Comparison of ENCODE assay signal across 17 cellular contexts in genomic region chr11:124086447-124086846, GRCh38. TPM values are rescaled to one million over a fixed set of nuclear protein-coding genes. Genes with fewer than 3 reads are reported as not detected.
DNase-seq lines count a peak whose midpoint lies in the region; ATAC-seq, FAIRE-seq and TF ChIP-seq lines count a peak whose summit lies in the region.
"Had no signal": no experiment of that assay in that cellular context is flagged by ENCODE, and none has a peak within 500 bp of the region (broad histone marks: within the 10 kb centered on the region; RNA-seq: fewer than 3 reads in every experiment).

No MANE protein-coding gene starts in this region.

- no peak overlapping the region for H3K9ac ChIP-seq in neuronal stem cell (ENCODE audit: low read depth, low read length, poor library complexity)

- TF ChIP-seq POLR2A in heart left ventricle (IDR thresholded peaks at IDR 0.05) = no peak

- DNase-seq in Ammon's horn (ENCODE audit: low spot score) = peak; percentile 81
- DNase-seq in NCI-H1105 treated with DMSO at 0.1 percent for 48 hours (lab: John Stamatoyannopoulos, UW) = peak; percentile 72
- peak; percentile 51 for DNase-seq in astrocyte of the hippocampus (ENCODE audit: low read depth, low spot score)
- DNase-seq in neuronal stem cell (ENCODE audit: low spot score) = no peak
- DNase-seq in CD8-positive, alpha-beta T cell = no peak
- no peak for DNase-seq in heart left ventricle
- DNase-seq: activated naive CD4-positive, alpha-beta T cell treated with anti-CD3 and anti-CD28 coated beads, Interleukin-2, amount 50 U/mL, for 16 hours; colonic mucosa; immature natural killer cell; right cardiac atrium; SJCRH30; stimulated activated naive CD8-positive, alpha-beta T cell treated with anti-CD3 and anti-CD28 coated beads, Interleukin-15, Interleukin-2, amounts not matched to agents 100 U/mL and 50 U/mL, for 24 hours had no signal

- no peaks in the 10 kb centered on the region for H3K36me3 Mint-ChIP-seq in CD8-positive, alpha-beta T cell
- H3K36me3 Mint-ChIP-seq: immature natural killer cell had no signal

- peaks cover 26% of the 10 kb centered on the region for H3K27me3 Mint-ChIP-seq in CD8-positive, alpha-beta T cell (ENCODE audit: low read depth)

- intact Hi-C loops in CD8-positive, alpha-beta T cell (cut with DNase I, micrococcal nuclease) = no loop called here
- intact Hi-C loops in heart left ventricle (cut with DNase I) = no loop called here

- no peaks in the 10 kb centered on the region for H3K4me1 Mint-ChIP-seq in CD8-positive, alpha-beta T cell (ENCODE audit: low read depth)
- H3K4me1 Mint-ChIP-seq: immature natural killer cell had no signal

- H3K4me2 ChIP-seq in neuronal stem cell (ENCODE audit: insufficient read depth, low read length, poor library complexity, severe bottlenecking) = no peak overlapping the region

- H2AK5ac ChIP-seq in neuronal stem cell (ENCODE audit: low read depth, low read length) = no peak overlapping the region

- no peak overlapping the region for H2BK120ac ChIP-seq in neuronal stem cell (ENCODE audit: low read depth, low read length)

- no peak overlapping the region for H4K91ac ChIP-seq in neuronal stem cell (ENCODE audit: low read depth, low read length, poor library complexity)

- H2AFZ ChIP-seq in neuronal stem cell (ENCODE audit: low read length) = no peak overlapping the region

- H3K36me3 ChIP-seq in neuronal stem cell (replicated peaks in 1 of 2; ENCODE audit: control insufficient read depth in 2 of 2, insufficient read depth in 2 of 2, low read length in 2 of 2) (no peaks in the 10 kb centered on the region), heart left ventricle (no peaks in the 10 kb centered on the region)
- H3K36me3 ChIP-seq in CD8-positive, alpha-beta T cell (ENCODE audit: insufficient read depth, low read length) = no peaks in the 10 kb centered on the region
- H3K36me3 ChIP-seq: colonic mucosa, SJCRH30 had no signal

- CTCF ChIA-PET in CD8-positive, alpha-beta T cell (lab: Charles Lee) = no interaction called here

- H3K14ac ChIP-seq in neuronal stem cell (ENCODE audit: low read length) = no peak overlapping the region

- no peak overlapping the region for H4K8ac ChIP-seq in neuronal stem cell (ENCODE audit: low read depth, low read length)

- peak; percentile 21 for FAIRE-seq in islet of Langerhans (lab: Jason Lieb, UNC)

- H3K27me3 ChIP-seq in neuronal stem cell (ENCODE audit: control insufficient read depth in 3 of 3, insufficient read depth in 3 of 3, low read depth in 1 of 3, low read length in 3 of 3) (peaks cover 0 to 17% (median 0%) of the 10 kb centered on the region in 3 experiments), heart left ventricle (peaks cover 0 to 36% (median 0%) of the 10 kb centered on the region in 9 donors)
- H3K27me3 ChIP-seq in CD8-positive, alpha-beta T cell (ENCODE audit: insufficient read depth, low read length) = peaks cover 3% of the 10 kb centered on the region
- H3K27me3 ChIP-seq: colonic mucosa, SJCRH30 had no signal

- H3K9me3 ChIP-seq in neuronal stem cell (replicated peaks in 1 of 2; ENCODE audit: control insufficient read depth in 2 of 2, insufficient read depth in 1 of 2, low read depth in 1 of 2, low read length in 2 of 2) (no peaks in the 10 kb centered on the region), heart left ventricle (no peaks in the 10 kb centered on the region)
- H3K9me3 ChIP-seq in CD8-positive, alpha-beta T cell (ENCODE audit: low read length) = no peaks in the 10 kb centered on the region
- H3K9me3 ChIP-seq: colonic mucosa, SJCRH30 had no signal

- H3K4ac ChIP-seq in neuronal stem cell (ENCODE audit: low read length) = no peak overlapping the region

- no peaks in the 10 kb centered on the region for H3K9me3 Mint-ChIP-seq in CD8-positive, alpha-beta T cell
- H3K9me3 Mint-ChIP-seq: immature natural killer cell had no signal

- no peak overlapping the region for H3K18ac ChIP-seq in neuronal stem cell (ENCODE audit: low read length)

- no peak overlapping the region for H2BK15ac ChIP-seq in neuronal stem cell (ENCODE audit: low read length)

- POLR2A ChIA-PET in CD8-positive, alpha-beta T cell (lab: Charles Lee) = no interaction called here

- no peak overlapping the region for H3K27ac Mint-ChIP-seq in CD8-positive, alpha-beta T cell
- H3K27ac Mint-ChIP-seq: immature natural killer cell had no signal

- no peaks in the 10 kb centered on the region for H3K79me1 ChIP-seq in neuronal stem cell (ENCODE audit: low read depth, low read length)

- H3K23ac ChIP-seq in neuronal stem cell (ENCODE audit: low read depth, low read length, poor library complexity) = no peak overlapping the region

- no peak overlapping the region for H2BK5ac ChIP-seq in neuronal stem cell (ENCODE audit: low read length)

- H3K4me3 ChIP-seq in neuronal stem cell (ENCODE audit: low read length in 2 of 2) = no peak overlapping the region
- no peak overlapping the region for H3K4me3 ChIP-seq in CD8-positive, alpha-beta T cell (ENCODE audit: low read depth, low read length)
- H3K4me3 ChIP-seq in heart left ventricle = no peak overlapping the region
- H3K4me3 ChIP-seq: colonic mucosa, SJCRH30 had no signal

- H3K4me3 Mint-ChIP-seq in CD8-positive, alpha-beta T cell = no peak overlapping the region
- H3K4me3 Mint-ChIP-seq: immature natural killer cell had no signal

- WGBS in neuronal stem cell (ENCODE audit: extremely low coverage in 2 of 2, insufficient read length in 2 of 2, insufficient replicate concordance in 1 of 2), 2 donors = no CpG with 5 or more reads among the region's 4 CpGs
- 31 to 41% (median 37%) methylated on average over 4 of the region's 4 CpGs for WGBS in heart left ventricle, 4 donors

- H3K27ac ChIP-seq in neuronal stem cell (replicated peaks; ENCODE audit: low read length) (no peak overlapping the region), heart left ventricle (no peak overlapping the region)
- no peak overlapping the region for H3K27ac ChIP-seq in CD8-positive, alpha-beta T cell (ENCODE audit: low read depth, low read length)
- H3K27ac ChIP-seq: colonic mucosa, SJCRH30 had no signal

- no peak for ATAC-seq in CD8-positive, alpha-beta T cell
- no peak for ATAC-seq in HG03469 (IDR thresholded peaks at IDR 0.05; ENCODE audit: unreplicated experiment)
- no peak for ATAC-seq in heart left ventricle
- ATAC-seq: right cardiac atrium; stimulated activated naive CD8-positive, alpha-beta T cell treated with anti-CD3 and anti-CD28 coated beads, Interleukin-15, Interleukin-2, amounts not matched to agents 100 U/mL and 50 U/mL, for 24 hours had no signal

- H2BK12ac ChIP-seq in neuronal stem cell (ENCODE audit: low read length) = no peak overlapping the region

- H3K4me1 ChIP-seq in neuronal stem cell (ENCODE audit: control insufficient read depth in 2 of 2, insufficient read depth in 1 of 2, low read depth in 1 of 2, low read length in 2 of 2) = peaks cover 0 to 7% of the 10 kb centered on the region in 2 donors
- H3K4me1 ChIP-seq in CD8-positive, alpha-beta T cell (ENCODE audit: insufficient read depth, low read length) = no peaks in the 10 kb centered on the region
- H3K4me1 ChIP-seq in heart left ventricle = no peaks in the 10 kb centered on the region
- H3K4me1 ChIP-seq: colonic mucosa, SJCRH30 had no signal

- TF ChIP-seq CTCF in CD8-positive, alpha-beta T cell (IDR thresholded peaks at IDR 0.05) = no peak
- no peak for TF ChIP-seq CTCF in heart left ventricle (IDR thresholded peaks at IDR 0.05)

RNA-seq across cellular contexts. Expression of gene VWA5A, which starts 28.8 kb away (rescaled TPM):
- 15.4 TPM for polyA plus RNA-seq in neuronal stem cell (2013, experiment 1 of 2)
- polyA plus RNA-seq in neuronal stem cell (2013, experiment 2 of 2) = 15.3 TPM
- 1 to 10 TPM; 1.6 to 1.7 TPM for total RNA-seq in CD8-positive, alpha-beta T cell
- 10 to 100 TPM in 1 of 9 donors, 1 to 10 TPM in 8; 2.3 to 13.7 (median 4.2) TPM for total RNA-seq in heart left ventricle
- polyA plus RNA-seq in heart left ventricle = 1 to 10 TPM; 1.2 to 1.8 TPM

RNA-seq across cellular contexts. Expression of gene OR10G7, which starts 45.3 kb away (rescaled TPM):
- polyA plus RNA-seq in neuronal stem cell (2013, experiment 1 of 2) = not detected
- not detected for polyA plus RNA-seq in neuronal stem cell (2013, experiment 2 of 2)
- not detected for total RNA-seq in CD8-positive, alpha-beta T cell
- not detected for total RNA-seq in heart left ventricle
- not detected for polyA plus RNA-seq in heart left ventricle
- total RNA-seq: activated CD8-positive, alpha-beta memory T cell treated with anti-CD3 and anti-CD28 coated beads for 36 hours; colonic mucosa; fibroblast of lung; H4; right cardiac atrium; SJCRH30 had no signal
- polyA plus RNA-seq: fibroblast of lung, immature natural killer cell, right cardiac atrium had no signal

RNA-seq across cellular contexts. Expression of gene OR10G8, which starts 59.8 kb away (rescaled TPM):
- not detected for polyA plus RNA-seq in neuronal stem cell (2013, experiment 1 of 2)
- polyA plus RNA-seq in neuronal stem cell (2013, experiment 2 of 2) = not detected
- total RNA-seq in CD8-positive, alpha-beta T cell = not detected
- not detected for total RNA-seq in heart left ventricle
- polyA plus RNA-seq in heart left ventricle = not detected
- total RNA-seq: activated CD8-positive, alpha-beta memory T cell treated with anti-CD3 and anti-CD28 coated beads for 36 hours; fibroblast of lung; H4; right cardiac atrium; SJCRH30 had no signal
- polyA plus RNA-seq: fibroblast of lung, immature natural killer cell, right cardiac atrium had no signal

Comparison
In these comparisons a context has a peak if more than half of its experiments do, and no peak if none do; other contexts are left out.
1. DNase-seq: peak in Ammon's horn (single experiment), NCI-H1105 treated with DMSO at 0.1 percent for 48 hours (single experiment) and astrocyte of the hippocampus (single experiment); none in neuronal stem cell (single experiment), CD8-positive, alpha-beta T cell (0 of 7) and heart left ventricle (0 of 5).